ENCODE assay signal across 8 cellular contexts in the genomic region with DNA sequence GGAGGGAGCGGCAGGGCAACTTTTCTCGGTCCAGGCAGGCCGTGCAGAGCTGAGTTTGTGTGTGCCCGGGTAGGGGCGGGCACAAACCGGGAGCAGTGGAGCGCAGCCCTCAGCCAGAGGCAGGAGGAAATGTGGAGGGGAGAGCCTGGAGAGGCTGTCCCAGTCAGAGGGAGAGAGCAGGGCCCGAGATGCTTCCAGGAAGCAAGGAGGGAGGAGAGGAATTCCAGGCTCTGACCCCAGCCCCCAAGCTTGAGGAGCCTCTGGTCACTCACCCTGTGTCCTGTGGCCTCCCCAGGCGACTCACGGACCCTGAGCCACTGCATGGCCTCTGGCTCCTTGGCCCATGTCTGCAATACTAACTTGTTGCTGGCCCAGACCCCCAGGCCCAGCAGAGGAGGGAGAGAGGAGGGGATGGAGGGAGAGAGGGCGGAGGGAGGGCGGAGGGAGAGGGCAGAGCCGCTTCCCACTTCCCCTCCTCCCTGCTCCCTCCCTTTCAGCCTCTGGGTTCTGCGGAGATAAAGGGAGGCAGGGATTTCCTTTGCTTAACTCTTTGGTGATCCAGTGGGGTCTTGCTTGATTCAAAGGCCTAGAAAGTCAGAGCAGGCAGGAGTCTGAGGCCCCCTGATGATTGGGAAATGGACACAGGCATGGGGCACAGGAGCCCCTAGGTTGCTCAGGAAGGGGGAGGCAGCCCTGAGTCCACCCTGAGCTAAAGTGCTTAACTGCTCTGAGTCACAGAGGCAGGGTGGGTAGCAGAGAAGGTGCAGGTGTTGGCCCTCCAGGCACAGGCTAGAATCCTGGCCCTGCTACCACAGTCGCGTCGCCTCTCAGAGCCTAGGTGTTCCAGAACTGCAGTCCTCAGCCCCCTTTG. TPM values are rescaled to one million over a fixed set of nuclear protein-coding genes. Genes with fewer than 3 reads are reported as not detected.
DNase-seq lines count a peak whose midpoint lies in the region; ATAC-seq and TF ChIP-seq lines count a peak whose summit lies in the region.

A gene (minus strand): TSS at position 357 of the 871 bp plus-strand sequence. CDS start 34 bp downstream, at position 323.

- no peaks in the 10 kb centered on the region for H3K9me3 Mint-ChIP-seq in activated CD8-positive, alpha-beta memory T cell treated with anti-CD3 and anti-CD28 coated beads, Interleukin-2, amount 10 ng/mL, durations not matched to agents 7 days and 5 days (ENCODE audit: low read depth)

- H3K27me3 ChIP-seq in thymus (ENCODE audit: control insufficient read depth, insufficient read depth): no peaks in the 10 kb centered on the region

- H3K4me1 ChIP-seq in thymus (ENCODE audit: control insufficient read depth, insufficient read depth, low read length): peaks cover 12% of the 10 kb centered on the region

- WGBS in thymus: 85% methylated on average over 17 of the region's 17 CpGs

- no peak within 1 kb of the TSS for H3K4me3 Mint-ChIP-seq in activated CD8-positive, alpha-beta memory T cell treated with anti-CD3 and anti-CD28 coated beads, Interleukin-2, amount 10 ng/mL, durations not matched to agents 7 days and 5 days

- H3K27ac Mint-ChIP-seq in activated CD8-positive, alpha-beta memory T cell treated with anti-CD3 and anti-CD28 coated beads, Interleukin-2, amount 10 ng/mL, durations not matched to agents 7 days and 5 days: peak within 1 kb of the TSS; percentile 58

- H3K27ac ChIP-seq in thymus (ENCODE audit: low read depth): peak within 1 kb of the TSS; percentile 67

- CTCF ChIA-PET in activated CD8-positive, alpha-beta memory T cell treated with anti-CD3 and anti-CD28 coated beads, Interleukin-2, amount 10 ng/mL, durations not matched to agents 7 days and 5 days (lab: Charles Lee): interaction anchor here (1.6 to 5.6 kb wide), 2 partner anchors 11 to 25 kb away, joined by 8 to 47 read pairs; no protein-coding TSS in a partner anchor

- peaks cover 64% of the 10 kb centered on the region for H3K4me1 Mint-ChIP-seq in activated CD8-positive, alpha-beta memory T cell treated with anti-CD3 and anti-CD28 coated beads, Interleukin-2, amount 10 ng/mL, durations not matched to agents 7 days and 5 days

- H3K36me3 Mint-ChIP-seq in activated CD8-positive, alpha-beta memory T cell treated with anti-CD3 and anti-CD28 coated beads, Interleukin-2, amount 10 ng/mL, durations not matched to agents 7 days and 5 days: peaks cover 19% of the 10 kb centered on the region

- no peak for TF ChIP-seq CTCF in cardiac fibroblast (IDR thresholded peaks at IDR 0.05; ENCODE audit: low read depth, low read length)

- no peak for DNase-seq in activated CD8-positive, alpha-beta memory T cell treated with anti-CD3 and anti-CD28 coated beads, Interleukin-2, amount 10 ng/mL, durations not matched to agents 7 days and 5 days
- no peak for DNase-seq in activated CD8-positive, alpha-beta memory T cell treated with anti-CD3 and anti-CD28 coated beads, Interleukin-2, amount 50 U/mL, for 48 hours
- peak in 1 of 2 donors; percentile 87 for DNase-seq in cardiac fibroblast (ENCODE audit: low read depth in 2 of 2)
- peak; percentile 87 for DNase-seq in kidney tubule cell (ENCODE audit: low spot score)
- no peak for DNase-seq in NCI-H1694 (lab: John Stamatoyannopoulos, UW)
- no peak for DNase-seq in AG08396 (ENCODE audit: low spot score)

- H3K36me3 ChIP-seq in thymus (ENCODE audit: control insufficient read depth, insufficient read depth): no peaks in the 10 kb centered on the region

- no peak for ATAC-seq in activated CD8-positive, alpha-beta memory T cell treated with anti-CD3 and anti-CD28 coated beads, Interleukin-2, amount 10 ng/mL, durations not matched to agents 7 days and 5 days
- no peak for ATAC-seq in GM18520 (IDR thresholded peaks at IDR 0.05; ENCODE audit: unreplicated experiment)

- no peaks in the 10 kb centered on the region for H3K27me3 Mint-ChIP-seq in activated CD8-positive, alpha-beta memory T cell treated with anti-CD3 and anti-CD28 coated beads, Interleukin-2, amount 10 ng/mL, durations not matched to agents 7 days and 5 days

- H3K9me3 ChIP-seq in thymus (ENCODE audit: control insufficient read depth): no peaks in the 10 kb centered on the region

- H3K4me3 ChIP-seq in cardiac fibroblast (replicated peaks in 1 of 2; ENCODE audit: low read depth in 2 of 2, low read length in 2 of 2) (peak within 1 kb of the TSS; percentile 56 to 65), thymus (ENCODE audit: low read length) (no peak within 1 kb of the TSS)

RNA-seq across cellular contexts. Expression of the gene that starts here (rescaled TPM):
- total RNA-seq in activated CD8-positive, alpha-beta memory T cell treated with anti-CD3 and anti-CD28 coated beads, Interleukin-2, amount 10 ng/mL, durations not matched to agents 7 days and 5 days: 1 to 10 TPM; 6.7 to 7.4 TPM
- polyA plus RNA-seq in thymus: 23.2 TPM
